27 cellular contexts compared by ENCODE assay signal in the genomic region with DNA sequence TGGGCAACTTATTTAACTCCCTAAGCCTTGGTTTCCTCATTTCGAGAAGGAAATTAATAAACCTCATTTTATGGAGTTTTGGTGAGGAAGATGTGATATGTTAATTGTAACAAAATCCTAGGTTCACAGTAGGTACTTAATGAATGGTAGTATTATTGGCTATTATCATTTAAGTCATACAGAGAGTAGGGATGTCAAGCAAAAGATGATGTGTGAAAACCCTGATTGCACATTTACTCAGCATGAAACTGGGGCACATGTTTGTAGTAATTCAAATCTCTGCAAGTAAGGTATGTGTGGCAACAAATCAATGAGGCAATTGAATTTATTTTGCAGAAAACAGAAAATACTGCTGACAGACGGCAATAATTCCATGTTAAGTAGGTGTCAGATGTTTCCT.
"Had no signal": no experiment of that assay in that cellular context is flagged by ENCODE, and none has a peak within 500 bp of the region (broad histone marks: within the 10 kb centered on the region; RNA-seq: fewer than 3 reads in every experiment).

No MANE protein-coding gene starts in this region.

- H3K9me3 ChIP-seq: colonic mucosa, esophagus muscularis mucosa, esophagus squamous epithelium, gastrocnemius medialis, gastroesophageal sphincter had no signal

- ATAC-seq: effector memory CD8-positive, alpha-beta T cell; esophagus mucosa; foreskin keratinocyte; gastrocnemius medialis; gastroesophageal sphincter; heart left ventricle; heart right ventricle had no signal

- H3K4me3 ChIP-seq: colonic mucosa, coronary artery, dorsolateral prefrontal cortex, esophagus muscularis mucosa, esophagus squamous epithelium, gastrocnemius medialis, gastroesophageal sphincter, heart left ventricle, heart right ventricle, hepatocyte had no signal

- FAIRE-seq: endometrium, endothelial cell of umbilical vein had no signal

- H3K4me2 ChIP-seq: hepatocyte had no signal

- H3K27ac ChIP-seq: colonic mucosa, coronary artery, dorsolateral prefrontal cortex, epithelial cell of prostate, esophagus muscularis mucosa, esophagus squamous epithelium, foreskin keratinocyte, gastrocnemius medialis, gastroesophageal sphincter, heart left ventricle, heart right ventricle, hepatocyte had no signal

- H3K27me3 ChIP-seq: colonic mucosa, dorsolateral prefrontal cortex, esophagus muscularis mucosa, esophagus squamous epithelium, foreskin keratinocyte, gastrocnemius medialis, gastroesophageal sphincter, heart left ventricle, heart right ventricle, hepatocyte had no signal

- H3K36me3 ChIP-seq: colonic mucosa, esophagus muscularis mucosa, esophagus squamous epithelium, gastrocnemius medialis, gastroesophageal sphincter, heart left ventricle, heart right ventricle had no signal

- H3K79me2 ChIP-seq: hepatocyte had no signal

- H2AFZ ChIP-seq: hepatocyte had no signal

- H3K4me1 ChIP-seq: colonic mucosa, esophagus muscularis mucosa, esophagus squamous epithelium, foreskin keratinocyte, gastrocnemius medialis, gastroesophageal sphincter, heart left ventricle, heart right ventricle had no signal

- DNase-seq: colonic mucosa; cortex of kidney; dermis blood vessel endothelial cell; dorsolateral prefrontal cortex; effector CD4-positive, alpha-beta T cell; effector CD8-positive, alpha-beta T cell; effector memory CD4-positive, alpha-beta T cell; effector memory CD8-positive, alpha-beta T cell; endodermal cell; erythroblast; esophagus squamous epithelium; foreskin fibroblast; foreskin keratinocyte; foreskin melanocyte; gastrocnemius medialis; glutamatergic neuron; head of caudate nucleus; heart left ventricle; heart right ventricle had no signal
